ENCODE assay signal across 9 cellular contexts in the genomic region with DNA sequence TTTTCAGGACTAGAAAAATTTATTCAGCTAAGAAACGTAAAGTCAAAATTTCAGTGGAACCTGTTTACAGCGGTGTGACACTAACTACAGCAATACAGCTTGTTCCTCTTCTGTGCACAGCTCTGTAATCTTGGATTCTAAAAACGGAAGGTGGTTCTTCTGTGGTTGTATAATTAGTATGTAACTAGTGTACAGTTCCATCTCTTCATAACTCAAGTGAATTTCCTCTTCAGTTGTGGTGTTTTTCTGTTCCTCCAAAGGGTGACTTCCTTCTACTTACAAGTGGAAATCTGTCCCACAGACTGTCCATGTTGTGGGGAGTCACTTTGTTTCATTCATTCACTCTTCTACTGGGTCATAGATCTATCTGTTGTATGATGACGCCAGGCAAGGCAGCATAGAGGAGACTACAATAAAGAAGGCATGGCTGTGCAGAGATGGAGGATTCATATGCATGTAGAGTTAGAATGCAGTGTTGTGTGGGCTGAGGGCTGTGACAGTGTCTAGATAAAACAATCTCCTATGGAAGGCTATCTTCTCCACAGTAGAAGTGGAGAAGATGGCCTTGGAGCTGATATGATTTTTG. TPM values are rescaled to one million over a fixed set of nuclear protein-coding genes. Genes with fewer than 3 reads are reported as not detected.
DNase-seq lines count a peak whose midpoint lies in the region; ATAC-seq and TF ChIP-seq lines count a peak whose summit lies in the region.
"Had no signal": no experiment of that assay in that cellular context is flagged by ENCODE, and none has a peak within 500 bp of the region (broad histone marks: within the 10 kb centered on the region; RNA-seq: fewer than 3 reads in every experiment).

No MANE protein-coding gene starts in this region.

- H3K9me3 Mint-ChIP-seq in activated T-cell treated with anti-CD3 and anti-CD28 coated beads, Interleukin-2, amount 50 U/mL, for 72 hours: peaks cover 0 to 1% of the 10 kb centered on the region in 2 donors
- H3K9me3 Mint-ChIP-seq in stimulated activated effector memory CD8-positive, alpha-beta T cell treated with anti-CD3 and anti-CD28 coated beads, Interleukin-12 subunit alpha, Interleukin-12 subunit beta, amount 100 ng/mL, for 72 hours: no peaks in the 10 kb centered on the region
- no peaks in the 10 kb centered on the region for H3K9me3 Mint-ChIP-seq in endodermal cell

- in situ Hi-C loops in GM13977 (cut with MboI; ENCODE audit: low pct_unique_long_range_greater_than_20kb, low sequenced_read_pairs, unreplicated experiment): no loop called here

- H3K27me3 ChIP-seq in OCI-LY1 (ENCODE audit: insufficient read depth, low read length): no peaks in the 10 kb centered on the region
- H3K27me3 ChIP-seq in endodermal cell (ENCODE audit: control insufficient read depth, insufficient read depth, low read length, poor library complexity, severe bottlenecking): no peaks in the 10 kb centered on the region

- peak overlapping the region; percentile 90 for H3K4me2 ChIP-seq in OCI-LY1 (ENCODE audit: low read length)

- WGBS in endodermal cell (ENCODE audit: insufficient coverage in 1 of 2, insufficient read length in 1 of 2), 2 experiments: 89% methylated on average over 3 of the region's 4 CpGs; no CpG with 5 or more reads in 1 of the 2 experiments

- H3K9me3 ChIP-seq in OCI-LY1 (ENCODE audit: low read length) (no peaks in the 10 kb centered on the region), endodermal cell (ENCODE audit: control insufficient read depth, low read length) (no peaks in the 10 kb centered on the region)

- no peaks in the 10 kb centered on the region for H3F3A ChIP-seq in OCI-LY1 (ENCODE audit: insufficient read depth, low read length)

- H4K20me1 ChIP-seq in OCI-LY1 (ENCODE audit: insufficient read depth, low read length): no peaks in the 10 kb centered on the region

- peaks cover 4 to 17% of the 10 kb centered on the region in 2 donors for H3K36me3 Mint-ChIP-seq in activated T-cell treated with anti-CD3 and anti-CD28 coated beads, Interleukin-2, amount 50 U/mL, for 72 hours (ENCODE audit: insufficient read depth in 2 of 2)
- H3K36me3 Mint-ChIP-seq in stimulated activated effector memory CD8-positive, alpha-beta T cell treated with anti-CD3 and anti-CD28 coated beads, Interleukin-12 subunit alpha, Interleukin-12 subunit beta, amount 100 ng/mL, for 72 hours: no peaks in the 10 kb centered on the region
- H3K36me3 Mint-ChIP-seq in endodermal cell (ENCODE audit: low read depth): no peaks in the 10 kb centered on the region

- H3K4me1 ChIP-seq in OCI-LY1 (ENCODE audit: insufficient read depth, low read length, severe bottlenecking) (peaks cover 88% of the 10 kb centered on the region), endodermal cell (ENCODE audit: control insufficient read depth, insufficient read depth, low read length) (no peaks in the 10 kb centered on the region)

- peak overlapping the region; percentile 6 to 36 for H3K4me3 Mint-ChIP-seq in activated T-cell treated with anti-CD3 and anti-CD28 coated beads, Interleukin-2, amount 50 U/mL, for 72 hours
- H3K4me3 Mint-ChIP-seq in stimulated activated effector memory CD8-positive, alpha-beta T cell treated with anti-CD3 and anti-CD28 coated beads, Interleukin-12 subunit alpha, Interleukin-12 subunit beta, amount 100 ng/mL, for 72 hours: no peak overlapping the region
- H3K4me3 Mint-ChIP-seq in endodermal cell: no peak overlapping the region

- ATAC-seq in activated T-cell treated with anti-CD3 and anti-CD28 coated beads, Interleukin-2, amount 50 U/mL, for 72 hours (replicated peaks in 1 of 2): peak in 1 of 2 donors; percentile 37
- ATAC-seq in HG02970 (IDR thresholded peaks at IDR 0.05; ENCODE audit: low FRiP score, unreplicated experiment): peak; percentile 69
- ATAC-seq in stimulated activated effector memory CD8-positive, alpha-beta T cell treated with anti-CD3 and anti-CD28 coated beads, Interleukin-12 subunit alpha, Interleukin-12 subunit beta, amount 100 ng/mL, for 72 hours: peak; percentile 33

- peaks cover 86% of the 10 kb centered on the region for H3K79me2 ChIP-seq in OCI-LY1 (ENCODE audit: insufficient read depth, low read length)

- peaks cover 85% of the 10 kb centered on the region for H3K4me1 Mint-ChIP-seq in activated T-cell treated with anti-CD3 and anti-CD28 coated beads, Interleukin-2, amount 50 U/mL, for 72 hours (ENCODE audit: low read depth)
- peaks cover 35% of the 10 kb centered on the region for H3K4me1 Mint-ChIP-seq in stimulated activated effector memory CD8-positive, alpha-beta T cell treated with anti-CD3 and anti-CD28 coated beads, Interleukin-12 subunit alpha, Interleukin-12 subunit beta, amount 100 ng/mL, for 72 hours
- H3K4me1 Mint-ChIP-seq in endodermal cell: no peaks in the 10 kb centered on the region

- DNase-seq in activated T-cell treated with anti-CD3 and anti-CD28 coated beads, Interleukin-2, amount 50 U/mL, for 72 hours: no peak
- DNase-seq in activated T-cell treated with anti-CD3 and anti-CD28 coated beads, Interleukin-2, amount 50 U/mL, for 1 hour: no peak
- no peak for DNase-seq in stimulated activated effector memory CD8-positive, alpha-beta T cell treated with anti-CD3 and anti-CD28 coated beads, Interleukin-12 subunit alpha, Interleukin-12 subunit beta, amount 100 ng/mL, for 72 hours (ENCODE audit: low spot score in 2 of 2)
- no peak for DNase-seq in GM13977 (ENCODE audit: low spot score)
- DNase-seq in NCI-H1048 (lab: John Stamatoyannopoulos, UW): no peak
- no peak for DNase-seq in endodermal cell

- peak overlapping the region; percentile 27 for H3K27ac Mint-ChIP-seq in activated T-cell treated with anti-CD3 and anti-CD28 coated beads, Interleukin-2, amount 50 U/mL, for 72 hours
- no peak overlapping the region for H3K27ac Mint-ChIP-seq in stimulated activated effector memory CD8-positive, alpha-beta T cell treated with anti-CD3 and anti-CD28 coated beads, Interleukin-12 subunit alpha, Interleukin-12 subunit beta, amount 100 ng/mL, for 72 hours
- no peak overlapping the region for H3K27ac Mint-ChIP-seq in endodermal cell
- H3K27ac Mint-ChIP-seq: progenitor cell of endocrine pancreas had no signal

- H3K9ac ChIP-seq in OCI-LY1 (ENCODE audit: low read length) (no peak overlapping the region), endodermal cell (ENCODE audit: extremely low read depth, low read length, poor library complexity, severe bottlenecking) (no peak overlapping the region)

- TF ChIP-seq CTCF in OCI-LY1 (IDR thresholded peaks at IDR 0.05; ENCODE audit: low read length) (no peak), GM13977 (IDR thresholded peaks at IDR 0.05; ENCODE audit: extremely low read depth, insufficient read depth, missing control alignments) (no peak), endodermal cell (conservative IDR thresholded peaks at IDR 0.05) (no peak)

- peaks cover 31% of the 10 kb centered on the region; the same call in 1 of the 2 replicates for H3K36me3 ChIP-seq in OCI-LY1 (ENCODE audit: insufficient read depth, low read length)
- no peaks in the 10 kb centered on the region for H3K36me3 ChIP-seq in endodermal cell (ENCODE audit: control insufficient read depth, insufficient read depth, low read length)

- no peaks in the 10 kb centered on the region for H3K9me2 ChIP-seq in OCI-LY1 (ENCODE audit: low read depth, low read length)

- no peaks in the 10 kb centered on the region for H3K27me3 Mint-ChIP-seq in activated T-cell treated with anti-CD3 and anti-CD28 coated beads, Interleukin-2, amount 50 U/mL, for 72 hours (ENCODE audit: low read depth)
- H3K27me3 Mint-ChIP-seq in endodermal cell (ENCODE audit: insufficient read depth): peaks cover 2% of the 10 kb centered on the region

- peak overlapping the region; percentile 88 for H3K27ac ChIP-seq in OCI-LY1 (ENCODE audit: low read depth, low read length, poor library complexity, severe bottlenecking)
- no peak overlapping the region for H3K27ac ChIP-seq in endodermal cell (ENCODE audit: low read depth, low read length)

- H3K4me3 ChIP-seq in OCI-LY1 (ENCODE audit: low read depth, low read length, poor library complexity, severe bottlenecking): peak overlapping the region; percentile 80
- no peak overlapping the region for H3K4me3 ChIP-seq in endodermal cell (ENCODE audit: low read length)

- H2AFZ ChIP-seq in OCI-LY1 (ENCODE audit: low read length): no peak overlapping the region

RNA-seq across cellular contexts. Expression of gene DAPP1, which starts 5.4 kb away (rescaled TPM):
- 10 to 100 TPM; 40.7 to 48.1 TPM for total RNA-seq in activated T-cell treated with anti-CD3 and anti-CD28 coated beads, Interleukin-2, amount 50 U/mL, for 72 hours
- total RNA-seq in endodermal cell: not detected
- polyA plus RNA-seq in endodermal cell (2013, experiment 1 of 2): not detected
- not detected for polyA plus RNA-seq in endodermal cell (2013, experiment 2 of 2)

Comparison
In these comparisons a context has a peak if more than half of its experiments do, and no peak if none do; other contexts are left out.
1. H3K4me3 Mint-ChIP-seq: peak in activated T-cell treated with anti-CD3 and anti-CD28 coated beads, Interleukin-2, amount 50 U/mL, for 72 hours (2 of 2); none in stimulated activated effector memory CD8-positive, alpha-beta T cell treated with anti-CD3 and anti-CD28 coated beads, Interleukin-12 subunit alpha, Interleukin-12 subunit beta, amount 100 ng/mL, for 72 hours (single experiment) and endodermal cell (single experiment).
2. RNA of gene DAPP1, which starts 5.4 kb away (total RNA-seq): 40.7 to 48.1 TPM in activated T-cell treated with anti-CD3 and anti-CD28 coated beads, Interleukin-2, amount 50 U/mL, for 72 hours; not detected in endodermal cell; every median in the first group is over 10 times any median in the second.